ENCODE assay signal across 8 cellular contexts in the genomic region with DNA sequence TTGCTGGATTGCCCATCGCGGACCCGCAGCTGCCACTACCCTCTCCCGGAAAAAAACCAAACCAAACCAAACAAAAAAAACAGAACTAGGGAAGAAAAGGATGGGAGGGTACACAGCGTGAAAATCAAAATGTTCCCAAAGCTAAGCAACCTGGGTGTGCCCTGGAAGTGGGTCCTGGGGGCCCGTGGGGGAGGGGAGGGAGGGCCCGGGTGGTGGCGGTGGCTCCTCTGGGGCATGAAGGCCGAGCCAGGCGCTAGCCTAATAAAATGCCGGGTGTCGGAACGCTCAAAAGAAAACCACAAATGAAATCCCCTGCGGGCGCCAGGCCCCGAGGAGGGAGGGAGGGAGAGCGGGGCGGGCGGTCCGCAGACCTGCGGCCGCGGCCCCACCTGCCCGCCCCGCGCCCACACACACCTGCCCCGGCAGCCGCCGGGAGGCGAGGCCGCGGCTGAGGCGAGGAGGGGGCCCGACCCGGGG. TPM values are rescaled to one million over a fixed set of nuclear protein-coding genes. Genes with fewer than 3 reads are reported as not detected.
DNase-seq lines count a peak whose midpoint lies in the region; ATAC-seq and TF ChIP-seq lines count a peak whose summit lies in the region.

No MANE protein-coding gene starts in this region.

- peaks cover 13% of the 10 kb centered on the region for H3K4me1 Mint-ChIP-seq in MCF 10A (ENCODE audit: insufficient read depth, unreplicated experiment)

- POLR2A ChIA-PET in RWPE1 (lab: Yijun Ruan, JAX; ENCODE audit: low non-redundant PET) = interaction anchor here (0.6 kb wide), 1 partner anchor 18 kb away, joined by 5 read pairs; no protein-coding TSS in a partner anchor
- POLR2A ChIA-PET in MCF 10A (lab: Yijun Ruan, JAX) = interaction anchor here (0.6 kb wide), 1 partner anchor 314 kb away, joined by 3 read pairs; no protein-coding TSS in a partner anchor

- TF ChIP-seq CTCF in RWPE1 (conservative IDR thresholded peaks at IDR 0.05; ENCODE audit: low read depth) = no peak
- no peak for TF ChIP-seq CTCF in MCF 10A (IDR thresholded peaks at IDR 0.05; ENCODE audit: unreplicated experiment)
- no peak for TF ChIP-seq CTCF in kidney epithelial cell (IDR thresholded peaks at IDR 0.05; ENCODE audit: insufficient read depth, low read length, poor library complexity, severe bottlenecking)

- no peaks in the 10 kb centered on the region for H3K36me3 ChIP-seq in kidney epithelial cell (ENCODE audit: control insufficient read depth, insufficient read depth, low read length)

- DNase-seq in ACHN (peak; percentile 56), RWPE1 (ENCODE audit: low spot score) (peak; percentile 20), MCF 10A (ENCODE audit: unreplicated experiment) (peak; percentile 34), kidney epithelial cell (ENCODE audit: low read depth) (no peak), putamen (ENCODE audit: low spot score) (no peak)
- DNase-seq in stimulated activated CD8-positive, alpha-beta memory T cell treated with anti-CD3 and anti-CD28 coated beads, Interleukin-15, amount 100 ng/mL, for 48 hours (ENCODE audit: low read depth in 2 of 2) = peak; percentile 12 to 38

- H3K27ac Mint-ChIP-seq in MCF 10A (ENCODE audit: low read depth, unreplicated experiment) = peak overlapping the region; percentile 49

- CTCF ChIA-PET in RWPE1 (lab: Yijun Ruan, JAX) (interaction anchor here (0.9 kb wide), 1 partner anchor 184 kb away, joined by 3 read pairs; no protein-coding TSS in a partner anchor), MCF 10A (lab: Yijun Ruan, JAX) (interaction anchor here (0.7 kb wide), 1 partner anchor 41 kb away, joined by 4 read pairs; no protein-coding TSS in a partner anchor)

- H3K27me3 Mint-ChIP-seq in MCF 10A (ENCODE audit: insufficient read depth, unreplicated experiment) = no peaks in the 10 kb centered on the region

- BruUV-seq in MCF 10A (replicated peaks; lab: Mats Ljungman, UMichigan) = no TSS peak

- H3K4me3 ChIP-seq in kidney epithelial cell (ENCODE audit: low read depth, low read length) = peak overlapping the region; percentile 76

- H3K9me3 Mint-ChIP-seq in MCF 10A (ENCODE audit: unreplicated experiment) = no peaks in the 10 kb centered on the region

- in situ Hi-C loops in ACHN (cut with HindIII; ENCODE audit: low pct_ligation_motif_present, low pct_unique_long_range_greater_than_20kb, low sequenced_read_pairs) = loop anchor here (25.0 kb wide), 1 partner anchor 169 kb away; no protein-coding TSS in a partner anchor

- ATAC-seq in GM18868 (IDR thresholded peaks at IDR 0.05; ENCODE audit: unreplicated experiment) (peak; percentile 52), HG03095 (IDR thresholded peaks at IDR 0.05; ENCODE audit: unreplicated experiment) (peak; percentile 41)

- H3K27ac ChIP-seq in RWPE1 = peak overlapping the region; percentile 81

- H3K36me3 Mint-ChIP-seq in MCF 10A (ENCODE audit: insufficient read depth, unreplicated experiment) = peaks cover 6% of the 10 kb centered on the region

- peak overlapping the region; percentile 88 for H3K4me3 Mint-ChIP-seq in MCF 10A (ENCODE audit: unreplicated experiment)

- intact Hi-C loops in MCF 10A (cut with micrococcal nuclease) = loop anchor here (10.0 kb wide), 2 partner anchors 127 to 537 kb away; a partner anchor contains a TSS

- H3K27me3 ChIP-seq in kidney epithelial cell (ENCODE audit: control insufficient read depth, insufficient read depth, low read length) = no peaks in the 10 kb centered on the region

RNA-seq across cellular contexts. Expression of a gene that starts 0.8 kb away (rescaled TPM):
- total RNA-seq in MCF 10A (2022) = 35.2 and 46.7 TPM in 2 replicates
- 21.8 and 22.7 TPM in 2 replicates for total RNA-seq in kidney epithelial cell

RNA-seq across cellular contexts. Expression of a gene that starts 27.9 kb away (rescaled TPM):
- total RNA-seq in MCF 10A (2022) = 2,095 and 2,221 TPM in 2 replicates
- total RNA-seq in kidney epithelial cell = 2,304 and 2,771 TPM in 2 replicates

RNA-seq across cellular contexts. Expression of a gene that starts 37.3 kb away (rescaled TPM):
- total RNA-seq in MCF 10A (2022) (148 and 164 TPM in 2 replicates), kidney epithelial cell (90.5 and 91.1 TPM in 2 replicates)

Comparison
In these comparisons a context has a peak if more than half of its experiments do, and no peak if none do; other contexts are left out.
1. DNase-seq: peak in ACHN (single experiment), RWPE1 (single experiment), MCF 10A (single experiment) and stimulated activated CD8-positive, alpha-beta memory T cell treated with anti-CD3 and anti-CD28 coated beads, Interleukin-15, amount 100 ng/mL, for 48 hours (2 of 2); none in kidney epithelial cell (single experiment) and putamen (single experiment).